ENCODE assay signal across 18 cellular contexts in genomic region chr6:108574457-108575149, GRCh38. TPM values are rescaled to one million over a fixed set of nuclear protein-coding genes. Genes with fewer than 3 reads are reported as not detected.
A peak's percentile ranks its signal among the peaks of the same experiment; 100 is the strongest.
DNase-seq lines count a peak whose midpoint lies in the region; ATAC-seq and TF ChIP-seq lines count a peak whose summit lies in the region.
"Had no signal": no experiment of that assay in that cellular context is flagged by ENCODE, and none has a peak within 500 bp of the region (broad histone marks: within the 10 kb centered on the region; RNA-seq: fewer than 3 reads in every experiment).

No MANE protein-coding gene starts in this region.

- H3K27ac ChIP-seq in neutrophil (peak overlapping the region; percentile 54), Karpas-422 (ENCODE audit: low read length) (no peak overlapping the region)

- peaks cover 11% of the 10 kb centered on the region; the same call in 1 of the 2 replicates for H4K20me1 ChIP-seq in Karpas-422 (ENCODE audit: insufficient read depth, low read depth, low read length)

- H3K27me3 ChIP-seq in BE2C (no peaks in the 10 kb centered on the region), neutrophil (no peaks in the 10 kb centered on the region), Karpas-422 (ENCODE audit: low read length) (no peaks in the 10 kb centered on the region)
- H3K27me3 ChIP-seq: spleen had no signal

- H3K4me3 ChIP-seq in BE2C (ENCODE audit: low read depth, low read length) (no peak overlapping the region), neutrophil (ENCODE audit: low read depth in 1 of 2, low read length in 1 of 2) (no peak overlapping the region), Karpas-422 (ENCODE audit: low read length) (no peak overlapping the region)
- H3K4me3 ChIP-seq: GM12878, spleen had no signal

- H3K36me3 ChIP-seq in BE2C (peaks cover 21% of the 10 kb centered on the region), neutrophil (peaks cover 36% of the 10 kb centered on the region), Karpas-422 (ENCODE audit: insufficient read depth, low read length) (no peaks in the 10 kb centered on the region)

- H3K9me3 ChIP-seq in BE2C (no peaks in the 10 kb centered on the region), neutrophil (no peaks in the 10 kb centered on the region), Karpas-422 (ENCODE audit: low read length) (no peaks in the 10 kb centered on the region)
- H3K9me3 ChIP-seq: spleen had no signal

- no peaks in the 10 kb centered on the region for H3K9me2 ChIP-seq in Karpas-422 (replicated peaks; ENCODE audit: insufficient read depth, low read length)

- no peak overlapping the region for H3K9ac ChIP-seq in Karpas-422 (ENCODE audit: low read length)

- H3K4me1 ChIP-seq in BE2C (peaks cover 34% of the 10 kb centered on the region), neutrophil (ENCODE audit: control insufficient read depth in 1 of 2, insufficient read depth in 1 of 2, low read depth in 1 of 2, low read length in 1 of 2) (peaks cover 31 to 59% of the 10 kb centered on the region in 2 experiments), Karpas-422 (ENCODE audit: low read length) (peaks cover 17% of the 10 kb centered on the region)

- DNase-seq in BE2C (peak; percentile 33), NCI-H2029 (lab: John Stamatoyannopoulos, UW) (peak; percentile 42), cerebellar cortex (ENCODE audit: low spot score) (peak; percentile 49), GM20000 (ENCODE audit: low spot score) (no peak), Karpas-422 (no peak)
- DNase-seq: ACHN; activated CD4-positive, alpha-beta memory T cell treated with anti-CD3 and anti-CD28 coated beads, Interleukin-2, amount 10 ng/mL, durations not matched to agents 7 days and 5 days; central memory CD4-positive, alpha-beta T cell; H7; NCI-H2107; NCI-H82; SIG-M5; spleen; stimulated activated naive CD4-positive, alpha-beta T cell had no signal

- no peak overlapping the region for H2AFZ ChIP-seq in Karpas-422 (ENCODE audit: low read length)

- ATAC-seq in GM21390 (IDR thresholded peaks at IDR 0.05; ENCODE audit: unreplicated experiment): no peak
- no peak for ATAC-seq in HG02642 (IDR thresholded peaks at IDR 0.05; ENCODE audit: poor library complexity, unreplicated experiment)
- ATAC-seq: GM12878 had no signal

- TF ChIP-seq CTCF in BE2C (IDR thresholded peaks at IDR 0.05; ENCODE audit: low read depth, low read length): no peak
- TF ChIP-seq CTCF in neutrophil (IDR thresholded peaks at IDR 0.05): no peak
- TF ChIP-seq CTCF in GM20000 (IDR thresholded peaks at IDR 0.05; ENCODE audit: extremely low read depth, missing control alignments): no peak

- no peaks in the 10 kb centered on the region for H3K79me2 ChIP-seq in Karpas-422 (ENCODE audit: low read length)

- H3K4me2 ChIP-seq in Karpas-422 (ENCODE audit: low read depth, low read length, poor library complexity, severe bottlenecking): no peak overlapping the region

RNA-seq across cellular contexts. Expression of gene FOXO3, which starts 13.9 kb away (rescaled TPM):
- polyA plus RNA-seq in BE2C (2012; ENCODE audit: insufficient read depth, insufficient read length, low read depth): 25.3 TPM
- 5.5 and 10.5 TPM in 2 replicates for total RNA-seq in Karpas-422 (2014; rRNA removed; shearing (Covaris generic); ENCODE audit: low replicate concordance)

Comparison
In these comparisons a context has a peak if more than half of its experiments do, and no peak if none do; other contexts are left out.
1. DNase-seq: peak in BE2C (single experiment), NCI-H2029 (single experiment) and cerebellar cortex (single experiment); none in GM20000 (single experiment) and Karpas-422 (single experiment).